Comparison of ENCODE assay signal across 8 cellular contexts in the genomic region with DNA sequence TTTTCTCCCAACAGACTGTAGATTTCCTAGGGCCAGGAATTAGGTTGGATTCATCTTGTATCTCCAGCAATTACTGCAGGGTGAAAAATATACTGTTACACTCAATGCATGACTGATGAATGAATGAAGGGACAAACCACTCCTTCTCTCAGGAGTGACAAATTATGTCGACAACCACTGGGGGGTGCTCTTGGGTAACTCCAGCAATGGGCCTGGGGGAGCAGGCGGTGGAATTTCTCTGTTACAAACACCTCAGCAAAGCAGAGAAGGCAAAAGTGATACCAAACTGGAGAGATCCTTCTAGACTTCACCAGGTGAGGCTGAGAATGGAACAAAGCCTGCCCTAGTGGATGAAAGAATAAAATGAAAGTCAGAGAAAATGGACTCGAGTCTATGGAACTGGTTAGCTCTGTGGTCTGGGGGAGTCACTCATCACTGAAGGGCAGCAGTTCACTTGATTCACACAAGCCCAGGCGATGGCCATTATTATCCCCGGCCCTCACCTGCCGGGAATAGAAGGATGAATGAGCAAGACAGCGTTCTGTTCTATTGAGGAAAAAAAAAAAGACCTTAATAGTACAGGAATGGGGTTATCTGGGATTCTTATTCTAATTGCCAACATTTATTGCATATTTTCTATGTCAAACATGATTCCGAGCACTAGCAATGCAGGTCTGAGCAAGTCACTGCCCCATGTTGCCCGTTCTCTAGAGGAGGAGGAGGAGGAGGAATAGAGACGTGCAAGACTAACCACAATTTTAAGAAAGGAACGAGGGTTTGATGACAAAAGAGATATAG.
DNase-seq lines count a peak whose midpoint lies in the region; ATAC-seq and TF ChIP-seq lines count a peak whose summit lies in the region.

No MANE protein-coding gene starts in this region.

- H3K36me3 ChIP-seq in BJ (ENCODE audit: control insufficient read depth, insufficient read depth, low read length) (no peaks in the 10 kb centered on the region), OCI-LY1 (ENCODE audit: insufficient read depth, low read length) (no peaks in the 10 kb centered on the region), uterus (no peaks in the 10 kb centered on the region), ovary (no peaks in the 10 kb centered on the region)

- H3K9me3 ChIP-seq in OCI-LY1 (ENCODE audit: low read length) = no peaks in the 10 kb centered on the region
- no peaks in the 10 kb centered on the region for H3K9me3 ChIP-seq in uterus
- H3K9me3 ChIP-seq in ovary = no peaks in the 10 kb centered on the region

- 47 to 60% (median 57%) methylated on average over 11 of the region's 11 CpGs for WGBS in ovary, 3 donors

- peaks cover 7% of the 10 kb centered on the region for H3K4me1 ChIP-seq in OCI-LY1 (ENCODE audit: insufficient read depth, low read length, severe bottlenecking)
- H3K4me1 ChIP-seq in foreskin keratinocyte = peaks cover 30% of the 10 kb centered on the region
- H3K4me1 ChIP-seq in uterus = no peaks in the 10 kb centered on the region
- no peaks in the 10 kb centered on the region for H3K4me1 ChIP-seq in ovary (ENCODE audit: insufficient read depth)

- H3K27ac ChIP-seq in OCI-LY1 (ENCODE audit: low read depth, low read length, poor library complexity, severe bottlenecking) = no peak overlapping the region
- peak overlapping the region; percentile 59 for H3K27ac ChIP-seq in foreskin keratinocyte
- no peak overlapping the region for H3K27ac ChIP-seq in uterus
- H3K27ac ChIP-seq in ovary = no peak overlapping the region

- H3K79me2 ChIP-seq in OCI-LY1 (ENCODE audit: insufficient read depth, low read length) = no peaks in the 10 kb centered on the region

- no peak for TF ChIP-seq EP300 in ovary (IDR thresholded peaks at IDR 0.05)

- no peaks in the 10 kb centered on the region for H3K9me2 ChIP-seq in OCI-LY1 (ENCODE audit: low read depth, low read length)

- H2AFZ ChIP-seq in OCI-LY1 (ENCODE audit: low read length) = no peak overlapping the region

- H3K4me3 ChIP-seq in BJ (ENCODE audit: low read depth, low read length) (no peak overlapping the region), OCI-LY1 (ENCODE audit: low read depth, low read length, poor library complexity, severe bottlenecking) (no peak overlapping the region), uterus (no peak overlapping the region), ovary (no peak overlapping the region)

- TF ChIP-seq POLR2A in uterus (IDR thresholded peaks at IDR 0.05) (no peak), ovary (IDR thresholded peaks at IDR 0.05) (no peak)

- H3K9ac ChIP-seq in OCI-LY1 (ENCODE audit: low read length) = no peak overlapping the region; the same call in 1 of the 2 replicates

- TF ChIP-seq CTCF in BJ (IDR thresholded peaks at IDR 0.05; ENCODE audit: insufficient read depth, low read depth, low read length) (peak; percentile 54), OCI-LY1 (IDR thresholded peaks at IDR 0.05; ENCODE audit: low read length) (peak; percentile 87), foreskin keratinocyte (conservative IDR thresholded peaks at IDR 0.05) (peak; percentile 89), uterus (IDR thresholded peaks at IDR 0.05) (peak in 3 of 4 experiments; percentile 13 to 20 (median 16)), ovary (IDR thresholded peaks at IDR 0.05) (no peak)

- no peaks in the 10 kb centered on the region for H3F3A ChIP-seq in OCI-LY1 (ENCODE audit: insufficient read depth, low read length)

- CTCF ChIA-PET in BJ (lab: Yijun Ruan, JAX) = interaction anchor here (0.8 to 1.4 kb wide), 4 partner anchors 10 to 44 kb away, joined by 3 to 5 read pairs (median 4); no protein-coding TSS in a partner anchor

- DNase-seq in BJ (ENCODE audit: low read depth) (no peak), foreskin keratinocyte (peak; percentile 66 to 85), uterus (no peak), ovary (no peak)

- peak; percentile 67 for ATAC-seq in GM18868 (IDR thresholded peaks at IDR 0.05; ENCODE audit: unreplicated experiment)
- peak; percentile 70 for ATAC-seq in foreskin keratinocyte
- ATAC-seq in HG03175 (IDR thresholded peaks at IDR 0.05; ENCODE audit: unreplicated experiment) = no peak
- no peak for ATAC-seq in HG02642 (IDR thresholded peaks at IDR 0.05; ENCODE audit: poor library complexity, unreplicated experiment)

- intact Hi-C loops in uterus (cut with DNase I; ENCODE audit: low total_unique reads) (no loop called here), ovary (cut with DNase I) (no loop called here)

- H4K20me1 ChIP-seq in OCI-LY1 (ENCODE audit: insufficient read depth, low read length) = no peaks in the 10 kb centered on the region

- H3K27me3 ChIP-seq in BJ (ENCODE audit: control insufficient read depth, insufficient read depth, low read length) (no peaks in the 10 kb centered on the region), OCI-LY1 (ENCODE audit: insufficient read depth, low read length) (no peaks in the 10 kb centered on the region), foreskin keratinocyte (no peaks in the 10 kb centered on the region), uterus (no peaks in the 10 kb centered on the region), ovary (no peaks in the 10 kb centered on the region)

- no peak overlapping the region for H3K4me2 ChIP-seq in OCI-LY1 (ENCODE audit: low read length)

- POLR2A ChIA-PET in BJ (lab: Charles Lee) = no interaction called here

Comparison
In these comparisons a context has a peak if more than half of its experiments do, and no peak if none do; other contexts are left out.
1. DNase-seq: peak in foreskin keratinocyte (2 of 2); none in BJ (single experiment), uterus (0 of 2) and ovary (0 of 5).
2. CTCF ChIP-seq: peak in BJ (single experiment), OCI-LY1 (single experiment), foreskin keratinocyte (single experiment) and uterus (3 of 4); none in ovary (0 of 3).
3. ATAC-seq: peak in GM18868 (single experiment) and foreskin keratinocyte (single experiment); none in HG03175 (single experiment) and HG02642 (single experiment).